In genomic region chr14:104731249-104731924, GRCh38 we compare ENCODE assay signal across 10 cellular contexts. TPM values are rescaled to one million over a fixed set of nuclear protein-coding genes. Genes with fewer than 3 reads are reported as not detected.
DNase-seq lines count a peak whose midpoint lies in the region; ATAC-seq and TF ChIP-seq lines count a peak whose summit lies in the region.
"Had no signal": no experiment of that assay in that cellular context is flagged by ENCODE, and none has a peak within 500 bp of the region (broad histone marks: within the 10 kb centered on the region; RNA-seq: fewer than 3 reads in every experiment).

No MANE protein-coding gene starts in this region.

- H3K4me3 Mint-ChIP-seq in Calu3 (ENCODE audit: low read depth, unreplicated experiment) (no peak overlapping the region), HFFc6 (no peak overlapping the region)
- H3K4me3 Mint-ChIP-seq: activated naive CD8-positive, alpha-beta T cell had no signal

- H3K9me3 Mint-ChIP-seq in Calu3 (ENCODE audit: low read depth, unreplicated experiment) = no peaks in the 10 kb centered on the region
- H3K9me3 Mint-ChIP-seq in HFFc6 = peaks cover 7% of the 10 kb centered on the region

- CTCF ChIA-PET in Calu3 (lab: Charles Lee) = interaction anchor here (1.9 kb wide), 1 partner anchor 21 kb away, joined by 7 read pairs; the partner anchor contains the start of gene SIVA1

- H3K9me3 ChIP-seq in lower lobe of right lung (no peaks in the 10 kb centered on the region), Peyer's patch (no peaks in the 10 kb centered on the region)

- H3K27ac Mint-ChIP-seq in Calu3 (ENCODE audit: unreplicated experiment) (no peak overlapping the region), HFFc6 (no peak overlapping the region)
- H3K27ac Mint-ChIP-seq: activated naive CD8-positive, alpha-beta T cell had no signal

- in situ Hi-C loops in astrocyte of the cerebellum (cut with HindIII; ENCODE audit: low sequenced_read_pairs) = no loop called here

- BruUV-seq in Calu3 (replicated peaks; lab: Mats Ljungman, UMichigan) = no TSS peak

- H3K27ac ChIP-seq in lower lobe of right lung (peak overlapping the region; percentile 31), Peyer's patch (no peak overlapping the region)

- H3K36me3 Mint-ChIP-seq in Calu3 (ENCODE audit: insufficient read depth, unreplicated experiment) = peaks cover 24% of the 10 kb centered on the region
- no peaks in the 10 kb centered on the region for H3K36me3 Mint-ChIP-seq in HFFc6 (ENCODE audit: low read depth)
- H3K36me3 Mint-ChIP-seq: activated naive CD8-positive, alpha-beta T cell had no signal

- peaks cover 33% of the 10 kb centered on the region for H3K27me3 Mint-ChIP-seq in Calu3 (ENCODE audit: unreplicated experiment)
- peaks cover 25% of the 10 kb centered on the region for H3K27me3 Mint-ChIP-seq in HFFc6 (ENCODE audit: insufficient read depth)
- H3K27me3 Mint-ChIP-seq: activated naive CD8-positive, alpha-beta T cell had no signal

- ATAC-seq in lower lobe of right lung (no peak), GM19035 (IDR thresholded peaks at IDR 0.05; ENCODE audit: unreplicated experiment) (no peak)

- peaks cover 24% of the 10 kb centered on the region for H3K4me1 ChIP-seq in lower lobe of right lung
- peaks cover 0 to 33% (median 5%) of the 10 kb centered on the region in 4 donors for H3K4me1 ChIP-seq in Peyer's patch

- intact Hi-C loops in Calu3 (cut with micrococcal nuclease; ENCODE audit: unreplicated experiment) (no loop called here), lower lobe of right lung (cut with DNase I) (no loop called here)

- no peak overlapping the region for H3K4me3 ChIP-seq in astrocyte of the cerebellum (ENCODE audit: low read depth, low read length)
- H3K4me3 ChIP-seq in lower lobe of right lung = no peak overlapping the region
- no peak overlapping the region for H3K4me3 ChIP-seq in Peyer's patch

- no peak for TF ChIP-seq POLR2A in Peyer's patch (IDR thresholded peaks at IDR 0.05)

- TF ChIP-seq CTCF in Calu3 (IDR thresholded peaks at IDR 0.05; ENCODE audit: unreplicated experiment) (peak; percentile 39), HFFc6 (IDR thresholded peaks at IDR 0.05) (peak; percentile 73), astrocyte of the cerebellum (IDR thresholded peaks at IDR 0.05; ENCODE audit: low read depth, low read length, missing control alignments) (peak; percentile 55), lower lobe of right lung (IDR thresholded peaks at IDR 0.05) (peak; percentile 22), Peyer's patch (IDR thresholded peaks at IDR 0.05) (peak in 1 of 6 experiments; percentile 8)

- peak; percentile 55 for DNase-seq in Calu3
- peak; percentile 16 for DNase-seq in HFFc6
- no peak for DNase-seq in astrocyte of the cerebellum (ENCODE audit: low read depth)
- no peak for DNase-seq in lower lobe of right lung
- no peak for DNase-seq in Peyer's patch
- no peak for DNase-seq in activated CD4-positive, alpha-beta T cell treated with anti-CD3 and anti-CD28 coated beads, Interleukin-2, amount 50 U/mL, for 1 hour
- DNase-seq in anterior cingulate cortex (lab: John Stamatoyannopoulos, UW) = no peak
- DNase-seq: stimulated activated CD4-positive, alpha-beta T cell treated with anti-CD3 and anti-CD28 coated beads, Interleukin-1b, Interleukin-23, amount 100 ng/mL, for 48 hours had no signal

- H3K27me3 ChIP-seq in lower lobe of right lung (ENCODE audit: low read depth) (no peaks in the 10 kb centered on the region), Peyer's patch (no peaks in the 10 kb centered on the region)

- H3K4me1 Mint-ChIP-seq in Calu3 (ENCODE audit: low read depth, unreplicated experiment) (peaks cover 12% of the 10 kb centered on the region), HFFc6 (ENCODE audit: low read depth) (peaks cover 9% of the 10 kb centered on the region)

- H3K36me3 ChIP-seq in lower lobe of right lung (no peaks in the 10 kb centered on the region), Peyer's patch (no peaks in the 10 kb centered on the region)

RNA-seq across cellular contexts. Expression of gene ADSS1, which starts 7.4 kb away (rescaled TPM):
- 8.6 and 10.0 TPM in 2 replicates for total RNA-seq in Calu3 (2022)
- total RNA-seq in HFFc6 (2021; fragmentation: NEBNext Ultra II Directional; extraction: Animal tissue kit (Norgen Biotek cat#: 25700)) = 1 to 10 TPM; 2.7 to 3.7 (median 3.3) TPM
- 5.1 TPM for total RNA-seq in lower lobe of right lung
- total RNA-seq in Peyer's patch = 10 to 100 TPM; 11.0 to 18.6 (median 17.1) TPM

RNA-seq across cellular contexts. Expression of gene SIVA1, which starts 21.6 kb away (rescaled TPM):
- total RNA-seq in Calu3 (2022) (72.3 and 73.3 TPM in 2 replicates), lower lobe of right lung (66.3 TPM), Peyer's patch (100 to 1,000 TPM in 3 of 4 donors, 10 to 100 TPM in 1; 64.6 to 144 (median 115) TPM)
- 10 to 100 TPM; 78.3 to 95.8 (median 82.5) TPM for total RNA-seq in HFFc6 (2021; fragmentation: NEBNext Ultra II Directional; extraction: Animal tissue kit (Norgen Biotek cat#: 25700))

RNA-seq across cellular contexts. Expression of gene INF2, which starts 42.0 kb away (rescaled TPM):
- 208 and 220 TPM in 2 replicates for total RNA-seq in Calu3 (2022)
- 100 to 1,000 TPM; 111 to 121 (median 116) TPM for total RNA-seq in HFFc6 (2021; fragmentation: NEBNext Ultra II Directional; extraction: Animal tissue kit (Norgen Biotek cat#: 25700))
- 116 TPM for total RNA-seq in lower lobe of right lung
- 100 to 1,000 TPM; 137 to 287 (median 203) TPM for total RNA-seq in Peyer's patch

Comparison
In these comparisons a context has a peak if more than half of its experiments do, and no peak if none do; other contexts are left out.
1. DNase-seq: peak in Calu3 (single experiment) and HFFc6 (single experiment); none in astrocyte of the cerebellum (single experiment), lower lobe of right lung (single experiment), Peyer's patch (0 of 3), activated CD4-positive, alpha-beta T cell treated with anti-CD3 and anti-CD28 coated beads, Interleukin-2, amount 50 U/mL, for 1 hour (single experiment) and anterior cingulate cortex (0 of 58).